In genomic region chr7:158066085-158066484, GRCh38 we compare ENCODE assay signal across 28 cellular contexts.
"Had no signal": no experiment of that assay in that cellular context is flagged by ENCODE, and none has a peak within 500 bp of the region (broad histone marks: within the 10 kb centered on the region; RNA-seq: fewer than 3 reads in every experiment).

No MANE protein-coding gene starts in this region.

- H3K4me1 Mint-ChIP-seq: activated naive CD8-positive, alpha-beta T cell treated with anti-CD3 and anti-CD28 coated beads, Interleukin-2, amount 10 ng/mL, durations not matched to agents 7 days and 5 days had no signal

- H3K9me3 ChIP-seq: adrenal gland, Peyer's patch had no signal

- H3K27me3 Mint-ChIP-seq: activated naive CD8-positive, alpha-beta T cell treated with anti-CD3 and anti-CD28 coated beads, Interleukin-2, amount 10 ng/mL, durations not matched to agents 7 days and 5 days had no signal

- H3K4me3 ChIP-seq: adrenal gland, body of pancreas, Peyer's patch, SJSA1 had no signal

- H3K9ac ChIP-seq: KMS-11 had no signal

- H3K9me3 Mint-ChIP-seq: activated naive CD8-positive, alpha-beta T cell treated with anti-CD3 and anti-CD28 coated beads, Interleukin-2, amount 10 ng/mL, durations not matched to agents 7 days and 5 days had no signal

- H3K4me3 Mint-ChIP-seq: activated CD8-positive, alpha-beta T cell treated with anti-CD3 and anti-CD28 coated beads, Interleukin-2, amount 10 ng/mL, durations not matched to agents 7 days and 5 days; activated naive CD8-positive, alpha-beta T cell treated with anti-CD3 and anti-CD28 coated beads, Interleukin-2, amount 10 ng/mL, durations not matched to agents 7 days and 5 days; T-helper 1 cell treated with Interleukin-12 subunit alpha and Interleukin-12 subunit beta and Interleukin-4 antibody, amounts not matched to agents 30 μg/mL and 1 μg/mL, for 36 hours had no signal

- H3K27ac Mint-ChIP-seq: activated CD8-positive, alpha-beta T cell treated with anti-CD3 and anti-CD28 coated beads, Interleukin-2, amount 10 ng/mL, durations not matched to agents 7 days and 5 days; activated naive CD8-positive, alpha-beta T cell treated with anti-CD3 and anti-CD28 coated beads, Interleukin-2, amount 10 ng/mL, durations not matched to agents 7 days and 5 days; T-helper 1 cell treated with Interleukin-12 subunit alpha and Interleukin-12 subunit beta and Interleukin-4 antibody, amounts not matched to agents 30 μg/mL and 1 μg/mL, for 36 hours had no signal

- ATAC-seq: activated CD4-positive, CD25-positive, alpha-beta regulatory T cell treated with anti-CD3 and anti-CD28 coated beads, Interleukin-2, amount 50 U/mL, for 24 hours; activated CD8-positive, alpha-beta T cell treated with anti-CD3 and anti-CD28 coated beads, Interleukin-2, amount 10 ng/mL, durations not matched to agents 7 days and 5 days; body of pancreas; SK-N-SH treated with all-trans-retinoic acid at 6 μM for 48 hours had no signal

- H3K36me3 ChIP-seq: adrenal gland, Peyer's patch, SJSA1 had no signal

- H3K27me3 ChIP-seq: adrenal gland, body of pancreas, Peyer's patch, SJSA1 had no signal

- DNase-seq: activated CD4-positive, alpha-beta T cell treated with anti-CD3 and anti-CD28 coated beads for 4 hours; activated CD4-positive, alpha-beta T cell treated with anti-CD3 and anti-CD28 coated beads, Interleukin-2, amount 50 U/mL, for 4 hours; activated CD8-positive, alpha-beta memory T cell treated with anti-CD3 and anti-CD28 coated beads, Interleukin-2, amount 50 U/mL, for 48 hours; activated CD8-positive, alpha-beta T cell treated with anti-CD3 and anti-CD28 coated beads, Interleukin-2, amount 10 ng/mL, durations not matched to agents 7 days and 5 days; activated naive CD4-positive, alpha-beta T cell treated with anti-CD3 and anti-CD28 coated beads, Interleukin-2, amount 50 U/mL, for 16 hours; activated naive CD8-positive, alpha-beta T cell treated with anti-CD3 and anti-CD28 coated beads, Interleukin-2, amount 10 ng/mL, durations not matched to agents 7 days and 5 days; activated T-cell treated with anti-CD3 and anti-CD28 coated beads, Interleukin-2, amount 50 U/mL, for 1 hour; adrenal gland; anterior cingulate cortex; central memory CD4-positive, alpha-beta T cell; NCI-H1092; NCI-H1417; NCI-H1930; NCI-H2171; NCI-H2227 treated with DMSO at 0.1 percent for 48 hours; NCI-H510A; NCI-H526 treated with DMSO at 0.1 percent for 48 hours; NCI-H82; NK-92 treated with Interleukin-12 subunit alpha and Interleukin-12 subunit beta, amount 100 ng/mL, for 24 hours; SHP77 had no signal

- H3K27ac ChIP-seq: adrenal gland, body of pancreas, KMS-11, Peyer's patch, RWPE1, SJSA1 had no signal

- H3K4me2 ChIP-seq: KMS-11 had no signal

- H3K4me1 ChIP-seq: adrenal gland, body of pancreas, Peyer's patch, SJSA1 had no signal
